1 cellular context compared by ENCODE assay signal in the genomic region with DNA sequence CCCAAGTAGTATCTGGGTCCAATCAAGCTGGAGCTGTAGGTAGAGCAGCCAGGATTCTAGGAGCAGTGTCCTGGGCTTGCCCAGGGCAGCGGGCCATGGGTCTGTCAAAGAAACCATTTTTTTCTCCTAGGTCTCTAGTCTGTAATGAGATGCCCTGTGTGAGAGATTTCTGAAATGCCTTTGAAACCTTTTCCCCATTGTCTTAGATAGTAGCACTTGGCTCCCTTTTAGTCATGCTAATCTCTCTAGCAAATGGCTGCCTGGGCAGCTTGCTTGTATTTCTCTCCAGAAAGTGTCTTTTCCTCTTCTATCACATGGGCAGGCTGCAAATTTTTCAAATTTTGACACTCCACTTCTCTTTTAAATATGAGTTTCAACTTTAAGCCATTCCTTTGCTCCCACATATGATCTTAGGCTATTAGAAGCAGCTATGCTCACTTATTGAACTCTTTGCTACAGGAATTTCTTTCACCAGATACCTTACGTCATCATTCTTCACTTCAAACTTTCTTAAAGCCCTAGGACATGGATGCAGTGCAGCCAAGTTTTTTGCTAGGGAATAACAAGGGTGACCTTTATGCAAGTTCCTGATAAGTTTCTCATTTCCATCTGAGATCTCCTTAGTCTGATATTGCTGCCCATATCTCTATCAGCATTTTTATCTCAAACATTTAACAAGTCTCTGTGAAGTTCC.
TF ChIP-seq lines count a peak whose summit lies in the region.

No MANE protein-coding gene starts in this region.

TF ChIP-seq in GM23338, 12 proteins besides CTCF, POLR2A, EP300 and RAD21:
- peak; percentile 10; the same call in 1 of the 2 replicates for TF ChIP-seq NANOG (IDR thresholded peaks at IDR 0.05; ENCODE audit: borderline replicate concordance)
- TF ChIP-seq EZH2phosphoT487 (IDR thresholded peaks at IDR 0.05; ENCODE audit: unreplicated experiment) = no peak
